Comparison of ENCODE assay signal across 9 cellular contexts in the genomic region with DNA sequence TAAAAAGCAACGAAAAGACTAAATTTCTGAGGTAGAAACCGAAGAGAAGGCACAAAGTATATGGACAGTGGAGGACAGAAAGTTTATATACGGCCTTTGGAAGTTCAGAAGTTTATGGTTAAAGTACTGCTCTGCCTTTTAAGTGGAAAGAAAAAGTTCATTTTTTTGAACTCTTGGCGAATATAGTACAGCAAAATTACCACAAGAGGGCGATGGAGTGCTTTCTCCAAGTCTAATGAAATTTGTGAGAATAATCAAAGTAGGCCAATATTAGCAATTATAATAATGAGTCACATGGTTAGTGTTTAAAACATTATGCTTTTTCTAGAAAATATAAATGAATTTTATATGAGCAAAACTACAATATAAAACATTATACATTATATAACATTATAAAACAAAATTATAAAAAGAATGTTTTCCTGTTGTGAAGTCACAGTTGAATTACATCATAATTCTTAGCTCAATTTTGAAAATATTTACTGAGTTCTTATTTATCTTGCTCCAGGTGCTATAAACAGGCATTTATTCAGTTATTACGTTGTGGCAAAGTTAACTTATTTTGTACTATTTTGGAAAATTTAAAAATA.
DNase-seq lines count a peak whose midpoint lies in the region; ATAC-seq, FAIRE-seq and TF ChIP-seq lines count a peak whose summit lies in the region.
"Had no signal": no experiment of that assay in that cellular context is flagged by ENCODE, and none has a peak within 500 bp of the region (broad histone marks: within the 10 kb centered on the region; RNA-seq: fewer than 3 reads in every experiment).

No MANE protein-coding gene starts in this region.

- TF ChIP-seq POLR2A in stomach (IDR thresholded peaks at IDR 0.05): no peak

- intact Hi-C loops in stomach (cut with DNase I; ENCODE audit: low total_unique reads): loop anchor here (10.0 kb wide), 1 partner anchor 503 kb away; no protein-coding TSS in a partner anchor

- peak in 5 of 7 experiments; percentile 47 to 85 (median 59) for TF ChIP-seq CTCF in stomach (IDR thresholded peaks at IDR 0.05)

- no peaks in the 10 kb centered on the region for H3K9me3 ChIP-seq in stomach

- 22 to 28% (median 23%) methylated on average over 6 of the region's 6 CpGs for WGBS in stomach, 5 donors

- H3K4me3 ChIP-seq in stomach: no peak overlapping the region

- DNase-seq in NCI-H1417 (lab: John Stamatoyannopoulos, UW): peak in 2 of 3 experiments; percentile 34 to 65
- DNase-seq in NCI-H1417 treated with DMSO at 0.1 percent for 48 hours (lab: John Stamatoyannopoulos, UW): no peak
- peak; percentile 16 for DNase-seq in HPDE6-E6E7 (ENCODE audit: extremely low spot score)
- DNase-seq in globus pallidus (ENCODE audit: low spot score): peak; percentile 45
- no peak for DNase-seq in stomach
- DNase-seq: activated naive CD8-positive, alpha-beta T cell treated with anti-CD3 and anti-CD28 coated beads, Interleukin-2, amount 10 ng/mL, durations not matched to agents 7 days and 5 days had no signal

- H3K4me1 ChIP-seq in stomach: peaks cover 0 to 4% (median 0%) of the 10 kb centered on the region in 4 donors

- peak; percentile 84 for FAIRE-seq in TTC549 (lab: Jason Lieb, UNC)

- ATAC-seq in GM18868 (IDR thresholded peaks at IDR 0.05; ENCODE audit: unreplicated experiment) (peak; percentile 79), HG03097 (IDR thresholded peaks at IDR 0.05; ENCODE audit: low FRiP score, unreplicated experiment) (no peak)

- H3K27me3 ChIP-seq in stomach: no peaks in the 10 kb centered on the region

- H3K36me3 ChIP-seq in stomach: peaks cover 9 to 64% (median 38%) of the 10 kb centered on the region in 4 donors

- H3K27ac ChIP-seq in stomach: no peak overlapping the region

- TF ChIP-seq EP300 in stomach (IDR thresholded peaks at IDR 0.05): no peak

Comparison
In these comparisons a context has a peak if more than half of its experiments do, and no peak if none do; other contexts are left out.
1. DNase-seq: peak in NCI-H1417 (2 of 3), HPDE6-E6E7 (single experiment) and globus pallidus (single experiment); none in NCI-H1417 treated with DMSO at 0.1 percent for 48 hours (single experiment) and stomach (single experiment).